8 cellular contexts compared by ENCODE assay signal in genomic region chr3:185937689-185938374, GRCh38. TPM values are rescaled to one million over a fixed set of nuclear protein-coding genes. Genes with fewer than 3 reads are reported as not detected.
DNase-seq lines count a peak whose midpoint lies in the region; ATAC-seq and TF ChIP-seq lines count a peak whose summit lies in the region.

Gene TRA2B (minus strand): TSS chr3:185938014. CDS start chr3:185937860, 154 bp downstream.

- H3K4me1 ChIP-seq in adrenal gland (replicated peaks in 1 of 2), result peaks cover 27 to 28% of the 10 kb centered on the region in 2 donors
- H3K4me1 ChIP-seq in heart left ventricle, result peaks cover 2 to 36% (median 25%) of the 10 kb centered on the region in 12 donors
- H3K4me1 ChIP-seq in upper lobe of left lung, result peaks cover 23 to 26% (median 24%) of the 10 kb centered on the region in 4 donors

- H3K4me3 ChIP-seq in adrenal gland (peak within 1 kb of the TSS; percentile 36 to 90 (median 72)), heart left ventricle (peak within 1 kb of the TSS; percentile 68 to 100 (median 96)), upper lobe of left lung (peak within 1 kb of the TSS; percentile 66 to 98 (median 72))

- H3K36me3 ChIP-seq in adrenal gland (replicated peaks in 1 of 2) (no peaks in the 10 kb centered on the region), heart left ventricle (no peaks in the 10 kb centered on the region), upper lobe of left lung (no peaks in the 10 kb centered on the region)

- TF ChIP-seq CTCF in GM13976 (IDR thresholded peaks at IDR 0.05; ENCODE audit: borderline replicate concordance, control extremely low read depth, extremely low read depth, insufficient read depth, missing control alignments) (no peak), adrenal gland (IDR thresholded peaks at IDR 0.05) (peak in 4 of 6 experiments; percentile 15 to 25 (median 18)), heart left ventricle (IDR thresholded peaks at IDR 0.05) (peak in 8 of 12 donors; percentile 18 to 70 (median 32)), upper lobe of left lung (IDR thresholded peaks at IDR 0.05) (peak in 4 of 6 experiments; percentile 9 to 24 (median 20))

- H3K27me3 ChIP-seq in adrenal gland (no peaks in the 10 kb centered on the region), heart left ventricle (no peaks in the 10 kb centered on the region), upper lobe of left lung (no peaks in the 10 kb centered on the region)

- in situ Hi-C loops in GM13976 (cut with MboI; ENCODE audit: low sequenced_read_pairs, unreplicated experiment), result no loop called here

- intact Hi-C loops in adrenal gland (cut with DNase I), result no loop called here
- intact Hi-C loops in heart left ventricle (cut with DNase I), result loop anchor here in 4 of 10 donors (5.0 to 10.0 kb wide), 6 partner anchors 111 to 847 kb away; partner anchors contain the start of genes EIF4A2 (in 2 of the 4), ETV5 (in 2 of the 4) and IGF2BP2 (in 1 of the 4)
- intact Hi-C loops in posterior cingulate gyrus (cut with DNase I), result loop anchor here (10.0 kb wide), 1 partner anchor 273 kb away; no protein-coding TSS in a partner anchor

- WGBS in adrenal gland, 4 donors, result 2 to 5% (median 3%) methylated on average over 23 to 55 of the region's 55 CpGs
- WGBS in heart left ventricle, 4 donors, result 2 to 3% (median 2%) methylated on average over 38 to 55 of the region's 55 CpGs
- WGBS in upper lobe of left lung, 2 donors, result 2 to 3% methylated on average over 29 to 48 of the region's 55 CpGs

- peak; percentile 91 for ATAC-seq in HG02870 (IDR thresholded peaks at IDR 0.05; ENCODE audit: unreplicated experiment)
- ATAC-seq in heart left ventricle, result peak; percentile 97 to 99 (median 98)
- ATAC-seq in upper lobe of left lung (ENCODE audit: low FRiP score in 2 of 2), result peak; percentile 98 to 99

- H3K9me3 ChIP-seq in adrenal gland (replicated peaks in 1 of 3) (no peaks in the 10 kb centered on the region), heart left ventricle (no peaks in the 10 kb centered on the region), upper lobe of left lung (no peaks in the 10 kb centered on the region)

- TF ChIP-seq POLR2A in adrenal gland (IDR thresholded peaks at IDR 0.05) (peak; percentile 100), heart left ventricle (IDR thresholded peaks at IDR 0.05) (peak; percentile 99), upper lobe of left lung (IDR thresholded peaks at IDR 0.05) (peak; percentile 96 to 100 (median 100))

- H3K27ac ChIP-seq in adrenal gland (peak within 1 kb of the TSS; percentile 96 to 100 (median 100)), heart left ventricle (peak within 1 kb of the TSS; percentile 96 to 100 (median 100)), upper lobe of left lung (peak within 1 kb of the TSS; percentile 99 to 100 (median 100))

- DNase-seq in GM13976 (ENCODE audit: low spot score) (peak; percentile 99), NCI-H146 (lab: John Stamatoyannopoulos, UW) (peak; percentile 99), T-helper 1 cell (peak; percentile 98 to 99 (median 98)), adrenal gland (peak; percentile 99 to 100 (median 99)), heart left ventricle (peak; percentile 99), posterior cingulate gyrus (peak; percentile 99 to 100 (median 99)), upper lobe of left lung (peak; percentile 99)

- TF ChIP-seq EP300 in upper lobe of left lung (IDR thresholded peaks at IDR 0.05), result peak in 1 of 4 donors; percentile 69

RNA-seq across cellular contexts. Expression of gene TRA2B, which starts in this region (rescaled TPM):
- total RNA-seq in adrenal gland, result 100 to 1,000 TPM in 5 of 8 donors, 10 to 100 TPM in 3; 80.4 to 143 (median 106) TPM
- polyA plus RNA-seq in adrenal gland, result 100 to 1,000 TPM in 1 of 3 donors, 10 to 100 TPM in 2; 78.2 to 242 (median 78.9) TPM
- total RNA-seq in heart left ventricle, result 10 to 100 TPM; 40.4 to 66.0 (median 46.1) TPM
- 10 to 100 TPM; 28.5 to 58.1 TPM for polyA plus RNA-seq in heart left ventricle
- 100 to 1,000 TPM in 4 of 6 donors, 10 to 100 TPM in 2; 90.9 to 336 (median 124) TPM for total RNA-seq in upper lobe of left lung

Comparison
In these comparisons a context has a peak if more than half of its experiments do, and no peak if none do; other contexts are left out.
1. Peak in every context shown above with its lines: DNase-seq, ATAC-seq, H3K4me3 ChIP-seq and H3K27ac ChIP-seq.